Comparison of ENCODE assay signal across 28 cellular contexts in genomic region chr4:57369446-57369845, GRCh38.
"Had no signal": no experiment of that assay in that cellular context is flagged by ENCODE, and none has a peak within 500 bp of the region (broad histone marks: within the 10 kb centered on the region; RNA-seq: fewer than 3 reads in every experiment).

No MANE protein-coding gene starts in this region.

- H3K4me1 Mint-ChIP-seq: mesothelial cell of epicardium, naive B cell, neural crest cell had no signal

- H3K27me3 ChIP-seq: esophagus squamous epithelium, left lung, neutrophil, pancreas, right lobe of liver, stomach, testis, tibial artery had no signal

- H3K36me3 Mint-ChIP-seq: mesothelial cell of epicardium; naive B cell; natural killer cell treated with Interleukin-12 subunit alpha and Interleukin-12 subunit beta and Interleukin-15 and Interleukin-18, amount 100 ng/mL, for 72 hours; type B pancreatic cell had no signal

- H3K4me1 ChIP-seq: esophagus squamous epithelium, left lung, pancreas, right lobe of liver, stomach, testis, tibial artery had no signal

- H3K36me3 ChIP-seq: esophagus squamous epithelium, left lung, neutrophil, pancreas, right lobe of liver, stomach, tibial artery had no signal

- FAIRE-seq: endometrium, frontal cortex, pancreas had no signal

- H3K27me3 Mint-ChIP-seq: effector memory CD8-positive, alpha-beta T cell; naive B cell; type B pancreatic cell had no signal

- H3K9me3 ChIP-seq: esophagus squamous epithelium, left lung, mucosa of descending colon, neutrophil, pancreas, right lobe of liver, stomach, testis, tibial artery had no signal

- H3K4me2 ChIP-seq: smooth muscle cell had no signal

- DNase-seq: cortex of kidney; effector memory CD8-positive, alpha-beta T cell; erythroblast; esophagus squamous epithelium; head of caudate nucleus; left cardiac atrium; left lung; mesenchymal stem cell; mucosa of descending colon; naive B cell; pancreas; right lobe of liver; stimulated activated CD4-positive, alpha-beta T cell treated with anti-CD3 and anti-CD28 coated beads, Interleukin-12 subunit alpha, Interleukin-12 subunit beta, amount 100 ng/mL, for 4 hours; stimulated activated CD4-positive, alpha-beta T cell treated with anti-CD3 and anti-CD28 coated beads, Interleukin-1b, Interleukin-23, amount 100 ng/mL, for 48 hours; stimulated activated CD4-positive, alpha-beta T cell treated with anti-CD3 and anti-CD28 coated beads, Interleukin-4, amount 100 ng/mL, for 1 hour; stimulated activated CD8-positive, alpha-beta memory T cell treated with anti-CD3 and anti-CD28 coated beads, Interleukin-4, amount 100 ng/mL, for 48 hours; stimulated activated naive CD4-positive, alpha-beta T cell treated with Interleukin-2 at 50 U/mL for 16 hours; testis; tibial artery had no signal

- H3K27ac Mint-ChIP-seq: effector memory CD8-positive, alpha-beta T cell; mesothelial cell of epicardium; naive B cell; natural killer cell treated with Interleukin-12 subunit alpha and Interleukin-12 subunit beta and Interleukin-15 and Interleukin-18, amount 100 ng/mL, for 72 hours; type B pancreatic cell had no signal

- H3K27ac ChIP-seq: esophagus squamous epithelium, left lung, neutrophil, pancreas, right lobe of liver, testis, tibial artery had no signal

- H3K4me3 Mint-ChIP-seq: effector memory CD8-positive, alpha-beta T cell; mesothelial cell of epicardium; naive B cell; natural killer cell treated with Interleukin-12 subunit alpha and Interleukin-12 subunit beta and Interleukin-15 and Interleukin-18, amount 100 ng/mL, for 72 hours; neural crest cell; type B pancreatic cell had no signal

- H3K9me3 Mint-ChIP-seq: mesothelial cell of epicardium; natural killer cell treated with Interleukin-12 subunit alpha and Interleukin-12 subunit beta and Interleukin-15 and Interleukin-18, amount 100 ng/mL, for 72 hours had no signal

- ATAC-seq: effector memory CD8-positive, alpha-beta T cell; left cardiac atrium; left lung; mucosa of descending colon; natural killer cell treated with Interleukin-12 subunit alpha and Interleukin-12 subunit beta and Interleukin-15 and Interleukin-18, amount 100 ng/mL, for 72 hours; pancreas; right lobe of liver had no signal

- H3K4me3 ChIP-seq: esophagus squamous epithelium, left lung, mucosa of descending colon, pancreas, right lobe of liver, smooth muscle cell, stomach, testis, tibial artery had no signal
